ENCODE assay signal across 16 cellular contexts in genomic region chr9:106757539-106757938, GRCh38.
"Had no signal": no experiment of that assay in that cellular context is flagged by ENCODE, and none has a peak within 500 bp of the region (broad histone marks: within the 10 kb centered on the region; RNA-seq: fewer than 3 reads in every experiment).

No MANE protein-coding gene starts in this region.

- H2AFZ ChIP-seq: neural progenitor cell had no signal

- H3K36me3 ChIP-seq: ascending aorta, colonic mucosa, heart right ventricle, neural progenitor cell, prostate gland, stomach, WERI-Rb-1 had no signal

- H3K4me2 ChIP-seq: neural progenitor cell had no signal

- H3K9ac ChIP-seq: neural progenitor cell had no signal

- H3K9me3 ChIP-seq: ascending aorta, colonic mucosa, heart right ventricle, prostate gland, stomach, testis had no signal

- H3K4me3 ChIP-seq: ascending aorta, colonic mucosa, heart right ventricle, neural progenitor cell, prostate gland, skin epidermis, stomach, testis had no signal

- ATAC-seq: activated T-cell treated with anti-CD3 and anti-CD28 coated beads, Interleukin-2, amount 50 U/mL, for 72 hours; heart right ventricle; naive thymus-derived CD4-positive, alpha-beta T cell; right cardiac atrium had no signal

- H3K27ac ChIP-seq: ascending aorta, colonic mucosa, heart right ventricle, neural progenitor cell, prostate gland, skin epidermis, stomach, testis, WERI-Rb-1 had no signal

- DNase-seq: activated CD4-positive, alpha-beta T cell treated with anti-CD3 and anti-CD28 coated beads, Interleukin-2, amount 50 U/mL, for 4 hours; activated effector memory CD4-positive, alpha-beta T cell treated with anti-CD3 and anti-CD28 coated beads, Interleukin-2, amount 50 U/mL, for 16 hours; activated T-cell treated with anti-CD3 and anti-CD28 coated beads, Interleukin-2, amount 50 U/mL, for 72 hours; colonic mucosa; heart right ventricle; naive thymus-derived CD4-positive, alpha-beta T cell; right cardiac atrium; stimulated activated CD4-positive, alpha-beta T cell treated with anti-CD3 and anti-CD28 coated beads, Interleukin-15, amount 100 ng/mL, for 24 hours; stimulated activated CD4-positive, alpha-beta T cell treated with anti-CD3 and anti-CD28 coated beads, Interleukin-2, amount 100 ng/mL, for 48 hours; stomach; testis; WERI-Rb-1 had no signal

- H3K4me1 ChIP-seq: ascending aorta, colonic mucosa, neural progenitor cell, prostate gland, testis had no signal

- H3K27me3 ChIP-seq: ascending aorta, colonic mucosa, heart right ventricle, neural progenitor cell, stomach, testis had no signal
